Comparison of ENCODE assay signal across 12 cellular contexts in the genomic region with DNA sequence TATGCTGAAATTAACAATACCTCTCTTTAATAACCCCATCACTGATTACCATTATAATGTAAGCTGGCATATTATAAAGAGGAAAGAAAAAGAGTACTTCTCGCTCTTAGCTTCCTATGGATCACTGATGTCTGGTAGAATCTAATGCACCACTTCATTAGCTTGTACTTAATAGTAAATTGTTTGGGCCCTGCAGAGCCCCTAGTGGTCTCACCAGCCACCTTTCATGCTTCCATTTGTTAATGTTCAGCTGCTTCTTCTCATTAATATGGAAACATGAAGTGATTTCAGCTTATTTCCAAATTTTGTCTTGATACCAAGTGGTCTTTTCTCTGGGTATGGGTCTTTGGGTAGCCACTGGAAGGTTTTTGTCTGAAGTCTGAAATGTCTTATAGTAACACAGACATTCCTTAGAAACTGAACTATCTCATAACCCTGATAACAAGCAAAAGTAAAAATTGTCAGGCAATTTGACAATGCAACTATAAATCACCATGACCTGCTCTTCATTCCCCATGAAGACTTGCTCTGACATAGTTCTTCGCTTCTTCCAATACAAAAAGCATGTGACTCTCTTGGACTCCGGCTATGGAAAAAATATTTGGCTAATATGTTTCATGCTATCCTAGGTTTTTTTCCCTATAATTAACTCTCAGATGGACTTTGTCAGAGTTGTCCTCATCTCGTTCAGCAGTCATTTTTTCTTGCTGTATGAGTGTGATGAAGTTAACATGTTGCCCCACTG.
DNase-seq lines count a peak whose midpoint lies in the region; TF ChIP-seq lines count a peak whose summit lies in the region.
"Had no signal": no experiment of that assay in that cellular context is flagged by ENCODE, and none has a peak within 500 bp of the region (broad histone marks: within the 10 kb centered on the region; RNA-seq: fewer than 3 reads in every experiment).

No MANE protein-coding gene starts in this region.

- H3K27me3 Mint-ChIP-seq in progenitor cell of endocrine pancreas, result peaks cover 5% of the 10 kb centered on the region
- H3K27me3 Mint-ChIP-seq: activated naive CD4-positive, alpha-beta T cell treated with anti-CD3 and anti-CD28 coated beads, Interleukin-2, amount 50 U/mL, for 24 hours; natural killer cell treated with Interleukin-12 subunit alpha and Interleukin-12 subunit beta and Interleukin-15 and Interleukin-18, amount 100 ng/mL, for 72 hours had no signal

- in situ Hi-C loops in GM13976 (cut with MboI; ENCODE audit: low sequenced_read_pairs, unreplicated experiment), result no loop called here

- H3K9me3 Mint-ChIP-seq in progenitor cell of endocrine pancreas (ENCODE audit: low read depth), result no peaks in the 10 kb centered on the region
- H3K9me3 Mint-ChIP-seq: activated naive CD4-positive, alpha-beta T cell treated with anti-CD3 and anti-CD28 coated beads, Interleukin-2, amount 50 U/mL, for 24 hours; stimulated activated naive CD8-positive, alpha-beta T cell treated with anti-CD3 and anti-CD28 coated beads, Interleukin-15, Interleukin-2, amounts not matched to agents 100 ng/mL and 50 ng/mL, for 24 hours had no signal

- H3K4me1 Mint-ChIP-seq in progenitor cell of endocrine pancreas (ENCODE audit: low read depth), result peaks cover 5% of the 10 kb centered on the region
- H3K4me1 Mint-ChIP-seq: activated naive CD4-positive, alpha-beta T cell treated with anti-CD3 and anti-CD28 coated beads, Interleukin-2, amount 50 U/mL, for 24 hours had no signal

- H3K36me3 Mint-ChIP-seq in progenitor cell of endocrine pancreas (ENCODE audit: insufficient read depth), result no peaks in the 10 kb centered on the region
- H3K36me3 Mint-ChIP-seq: activated naive CD4-positive, alpha-beta T cell treated with anti-CD3 and anti-CD28 coated beads, Interleukin-2, amount 50 U/mL, for 24 hours; natural killer cell treated with Interleukin-12 subunit alpha and Interleukin-12 subunit beta and Interleukin-15 and Interleukin-18, amount 100 ng/mL, for 72 hours had no signal

- DNase-seq in NAMALWA (ENCODE audit: low spot score) (peak; percentile 46), dermis blood vessel endothelial cell (peak; percentile 13), progenitor cell of endocrine pancreas (ENCODE audit: low spot score, unreplicated experiment) (no peak), GM13976 (ENCODE audit: low spot score) (no peak), NOMO-1 treated with DMSO at 0.1 percent for 48 hours (lab: John Stamatoyannopoulos, UW; ENCODE audit: unreplicated experiment) (no peak)
- no peak for DNase-seq in stimulated activated CD4-positive, alpha-beta T cell treated with anti-CD3 and anti-CD28 coated beads, Interleukin-1b, Interleukin-23, amount 100 ng/mL, for 48 hours
- DNase-seq: activated CD4-positive, alpha-beta T cell treated with anti-CD3 and anti-CD28 coated beads, Interleukin-2, amount 50 U/mL, for 1 hour; NCI-H2107 had no signal

- no peak overlapping the region for H3K4me3 Mint-ChIP-seq in progenitor cell of endocrine pancreas (ENCODE audit: low read depth)
- H3K4me3 Mint-ChIP-seq: activated naive CD4-positive, alpha-beta T cell treated with anti-CD3 and anti-CD28 coated beads, Interleukin-2, amount 50 U/mL, for 24 hours; natural killer cell treated with Interleukin-12 subunit alpha and Interleukin-12 subunit beta and Interleukin-15 and Interleukin-18, amount 100 ng/mL, for 72 hours; stimulated activated naive CD8-positive, alpha-beta T cell treated with anti-CD3 and anti-CD28 coated beads, Interleukin-15, Interleukin-2, amounts not matched to agents 100 ng/mL and 50 ng/mL, for 24 hours had no signal

- TF ChIP-seq CTCF in GM12873 (IDR thresholded peaks at IDR 0.05; ENCODE audit: insufficient read depth, low read depth, low read length, missing control alignments), result peak; percentile 22
- TF ChIP-seq CTCF in progenitor cell of endocrine pancreas (IDR thresholded peaks at IDR 0.05; ENCODE audit: unreplicated experiment), result peak; percentile 43
- no peak for TF ChIP-seq CTCF in GM13976 (IDR thresholded peaks at IDR 0.05; ENCODE audit: borderline replicate concordance, control extremely low read depth, extremely low read depth, insufficient read depth, missing control alignments)

- H3K27ac Mint-ChIP-seq in progenitor cell of endocrine pancreas, result no peak overlapping the region
- H3K27ac Mint-ChIP-seq: activated naive CD4-positive, alpha-beta T cell treated with anti-CD3 and anti-CD28 coated beads, Interleukin-2, amount 50 U/mL, for 24 hours; natural killer cell treated with Interleukin-12 subunit alpha and Interleukin-12 subunit beta and Interleukin-15 and Interleukin-18, amount 100 ng/mL, for 72 hours; stimulated activated naive CD8-positive, alpha-beta T cell treated with anti-CD3 and anti-CD28 coated beads, Interleukin-15, Interleukin-2, amounts not matched to agents 100 ng/mL and 50 ng/mL, for 24 hours had no signal

Comparison
In these comparisons a context has a peak if more than half of its experiments do, and no peak if none do; other contexts are left out.
1. DNase-seq: peak in NAMALWA (single experiment) and dermis blood vessel endothelial cell (single experiment); none in progenitor cell of endocrine pancreas (single experiment), stimulated activated CD4-positive, alpha-beta T cell treated with anti-CD3 and anti-CD28 coated beads, Interleukin-1b, Interleukin-23, amount 100 ng/mL, for 48 hours (single experiment), GM13976 (single experiment) and NOMO-1 treated with DMSO at 0.1 percent for 48 hours (single experiment).